In genomic region chr12:94763461-94763860, GRCh38 we compare ENCODE assay signal across 16 cellular contexts.
DNase-seq lines count a peak whose midpoint lies in the region; ATAC-seq and TF ChIP-seq lines count a peak whose summit lies in the region.
"Had no signal": no experiment of that assay in that cellular context is flagged by ENCODE, and none has a peak within 500 bp of the region (broad histone marks: within the 10 kb centered on the region; RNA-seq: fewer than 3 reads in every experiment).

No MANE protein-coding gene starts in this region.

- peak; percentile 39 for ATAC-seq in HG03342 (IDR thresholded peaks at IDR 0.05; ENCODE audit: unreplicated experiment)
- no peak for ATAC-seq in foreskin keratinocyte
- ATAC-seq: activated T-cell treated with anti-CD3 and anti-CD28 coated beads, Interleukin-2, amount 50 U/mL, for 4 hours had no signal

- TF ChIP-seq POLR2A in Peyer's patch (IDR thresholded peaks at IDR 0.05), result no peak

- H3K36me3 ChIP-seq in smooth muscle cell (ENCODE audit: low read depth), result no peaks in the 10 kb centered on the region
- H3K36me3 ChIP-seq in Peyer's patch, result no peaks in the 10 kb centered on the region
- no peaks in the 10 kb centered on the region for H3K36me3 ChIP-seq in osteoblast (ENCODE audit: insufficient read depth, low read length)
- H3K36me3 ChIP-seq: breast epithelium, left lung, upper lobe of right lung had no signal

- H3K27ac ChIP-seq in foreskin keratinocyte (peak overlapping the region; percentile 64), smooth muscle cell (ENCODE audit: low read depth) (peak overlapping the region; percentile 48), Peyer's patch (no peak overlapping the region), osteoblast (ENCODE audit: low read depth, low read length) (no peak overlapping the region)
- H3K27ac ChIP-seq: breast epithelium, upper lobe of right lung had no signal

- peaks cover 7% of the 10 kb centered on the region for H3F3A ChIP-seq in smooth muscle cell (ENCODE audit: low read depth)

- H3K27me3 ChIP-seq in foreskin keratinocyte, result peaks cover under 1% of the 10 kb centered on the region
- H3K27me3 ChIP-seq in smooth muscle cell (ENCODE audit: low read depth), result no peaks in the 10 kb centered on the region
- H3K27me3 ChIP-seq in Peyer's patch, result no peaks in the 10 kb centered on the region
- peaks cover 25% of the 10 kb centered on the region for H3K27me3 ChIP-seq in osteoblast (ENCODE audit: insufficient read depth, low read length)
- H3K27me3 ChIP-seq: breast epithelium, left lung, upper lobe of right lung had no signal

- 88% methylated on average over 6 of the region's 6 CpGs for WGBS in smooth muscle cell (ENCODE audit: low lambda C conversion rate)

- H3K9ac ChIP-seq in smooth muscle cell (ENCODE audit: low read depth), result peak overlapping the region; percentile 93

- H3K4me1 ChIP-seq in foreskin keratinocyte (peaks cover 9% of the 10 kb centered on the region), smooth muscle cell (ENCODE audit: low read depth) (peaks cover 6% of the 10 kb centered on the region), Peyer's patch (peaks cover 0 to 6% (median 0%) of the 10 kb centered on the region in 4 donors), osteoblast (ENCODE audit: insufficient read depth, low read length) (peaks cover 9% of the 10 kb centered on the region)
- H3K4me1 ChIP-seq: breast epithelium, left lung, upper lobe of right lung had no signal

- no peak overlapping the region for H2AFZ ChIP-seq in smooth muscle cell (ENCODE audit: low read depth)
- no peak overlapping the region for H2AFZ ChIP-seq in osteoblast (ENCODE audit: low read length)

- H4K20me1 ChIP-seq in smooth muscle cell (ENCODE audit: low read depth) (no peaks in the 10 kb centered on the region), osteoblast (ENCODE audit: insufficient read depth, low read length) (no peaks in the 10 kb centered on the region)

- no peaks in the 10 kb centered on the region for H3K79me2 ChIP-seq in smooth muscle cell (ENCODE audit: low read depth)
- no peaks in the 10 kb centered on the region for H3K79me2 ChIP-seq in osteoblast (ENCODE audit: insufficient read depth, low read length)

- H3K4me3 ChIP-seq in smooth muscle cell (no peak overlapping the region), Peyer's patch (no peak overlapping the region), osteoblast (ENCODE audit: insufficient read depth, low read length) (no peak overlapping the region)
- H3K4me3 ChIP-seq: breast epithelium, left lung, upper lobe of right lung had no signal

- DNase-seq in NCI-H526 (lab: John Stamatoyannopoulos, UW) (peak; percentile 23 to 60), NCI-H526 treated with DMSO at 0.1 percent for 48 hours (lab: John Stamatoyannopoulos, UW) (no peak), foreskin keratinocyte (no peak), smooth muscle cell (lab: John Stamatoyannopoulos, UW; ENCODE audit: unreplicated experiment) (no peak), Peyer's patch (no peak), amniotic stem cell (lab: John Stamatoyannopoulos, UW) (no peak), osteoblast (ENCODE audit: insufficient read length, low spot score, missing footprints) (no peak)
- DNase-seq: activated naive CD4-positive, alpha-beta T cell; activated T-cell treated with anti-CD3 and anti-CD28 coated beads, Interleukin-2, amount 50 U/mL, for 4 hours; CD8-positive, alpha-beta T cell; effector CD8-positive, alpha-beta T cell; left lung; SIG-M5; upper lobe of right lung had no signal

- peak overlapping the region; percentile 10 for H3K4me2 ChIP-seq in smooth muscle cell
- H3K4me2 ChIP-seq in osteoblast (ENCODE audit: insufficient read depth, low read length), result no peak overlapping the region

- TF ChIP-seq CTCF in foreskin keratinocyte (conservative IDR thresholded peaks at IDR 0.05) (no peak), smooth muscle cell (IDR thresholded peaks at IDR 0.05; ENCODE audit: borderline replicate concordance, insufficient read depth, poor library complexity, severe bottlenecking) (no peak), Peyer's patch (IDR thresholded peaks at IDR 0.05) (no peak), osteoblast (IDR thresholded peaks at IDR 0.05; ENCODE audit: extremely low read depth, low read depth, low read length) (no peak)

- H3K9me3 ChIP-seq in smooth muscle cell (replicated peaks; ENCODE audit: low read depth) (no peaks in the 10 kb centered on the region), Peyer's patch (no peaks in the 10 kb centered on the region), osteoblast (ENCODE audit: low read depth, low read length) (no peaks in the 10 kb centered on the region)
- H3K9me3 ChIP-seq: breast epithelium, left lung, upper lobe of right lung had no signal

Comparison
In these comparisons a context has a peak if more than half of its experiments do, and no peak if none do; other contexts are left out.
1. DNase-seq: peak in NCI-H526 (2 of 2); none in NCI-H526 treated with DMSO at 0.1 percent for 48 hours (single experiment), foreskin keratinocyte (0 of 2), smooth muscle cell (single experiment), Peyer's patch (0 of 3), amniotic stem cell (single experiment) and osteoblast (single experiment).
2. H3K27ac ChIP-seq: peak in foreskin keratinocyte (single experiment) and smooth muscle cell (single experiment); none in Peyer's patch (0 of 4) and osteoblast (single experiment).